ENCODE assay signal across 11 cellular contexts in genomic region chr1:245298781-245299180, GRCh38.
DNase-seq lines count a peak whose midpoint lies in the region; ATAC-seq and TF ChIP-seq lines count a peak whose summit lies in the region.
"Had no signal": no experiment of that assay in that cellular context is flagged by ENCODE, and none has a peak within 500 bp of the region (broad histone marks: within the 10 kb centered on the region; RNA-seq: fewer than 3 reads in every experiment).

No MANE protein-coding gene starts in this region.

- no peak for TF ChIP-seq CTCF in AG04450 (IDR thresholded peaks at IDR 0.05; ENCODE audit: low read depth, low read length)
- TF ChIP-seq CTCF in body of pancreas (IDR thresholded peaks at IDR 0.05) = no peak

- H3K27me3 ChIP-seq in AG04450 (ENCODE audit: control insufficient read depth, insufficient read depth, low read length) (no peaks in the 10 kb centered on the region), body of pancreas (no peaks in the 10 kb centered on the region)
- H3K27me3 ChIP-seq: foreskin keratinocyte had no signal

- TF ChIP-seq POLR2A in body of pancreas (IDR thresholded peaks at IDR 0.05) = peak in 1 of 3 donors; percentile 32

- POLR2A ChIA-PET in AG04450 (lab: Yijun Ruan, JAX) = interaction anchor here (0.5 kb wide), 1 partner anchor 120 kb away, joined by 4 read pairs; no protein-coding TSS in a partner anchor

- peaks cover 21% of the 10 kb centered on the region for H3K4me1 ChIP-seq in body of pancreas
- H3K4me1 ChIP-seq: foreskin keratinocyte had no signal

- peak; percentile 97 for ATAC-seq in body of pancreas
- no peak for ATAC-seq in GM21737 (IDR thresholded peaks at IDR 0.05; ENCODE audit: unreplicated experiment)
- ATAC-seq in HG02885 (IDR thresholded peaks at IDR 0.05; ENCODE audit: poor library complexity, unreplicated experiment) = no peak
- ATAC-seq: foreskin keratinocyte had no signal

- H3K9me3 ChIP-seq in AG04450 (ENCODE audit: control insufficient read depth, insufficient read depth, low read length) (no peaks in the 10 kb centered on the region), body of pancreas (no peaks in the 10 kb centered on the region)

- intact Hi-C loops in body of pancreas (cut with DNase I) = no loop called here

- no peaks in the 10 kb centered on the region for H3K36me3 ChIP-seq in body of pancreas (replicated peaks in 1 of 2; ENCODE audit: insufficient read depth in 1 of 2, low read depth in 2 of 2)

- H3K27ac ChIP-seq in AG04450 (ENCODE audit: low read depth, low read length) = no peak overlapping the region
- H3K27ac ChIP-seq in body of pancreas = peak overlapping the region; percentile 28 to 58 (median 42)
- H3K27ac ChIP-seq: foreskin keratinocyte had no signal

- WGBS in body of pancreas, 2 donors = 23 to 24% methylated on average over 7 to 12 of the region's 12 CpGs

- DNase-seq in AG04450 (ENCODE audit: low read depth, low spot score) (peak; percentile 15), LHCN-M2 (ENCODE audit: low read depth) (peak; percentile 2), body of pancreas (peak; percentile 52 to 82 (median 66)), medulla oblongata (ENCODE audit: extremely low spot score) (peak; percentile 57), cortex of kidney (lab: John Stamatoyannopoulos, UW) (no peak), NCI-H187 (lab: John Stamatoyannopoulos, UW) (no peak)
- DNase-seq: foreskin keratinocyte; GDM1; stimulated activated CD4-positive, alpha-beta T cell treated with anti-CD3 and anti-CD28 coated beads, Interleukin-4, amount 100 ng/mL, for 4 hours had no signal

- CTCF ChIA-PET in AG04450 (lab: Charles Lee) = no interaction called here

- H3K4me3 ChIP-seq in AG04450 (ENCODE audit: low read depth, low read length) (peak overlapping the region; percentile 13; the same call in 1 of the 2 replicates), body of pancreas (no peak overlapping the region)

Comparison
In these comparisons a context has a peak if more than half of its experiments do, and no peak if none do; other contexts are left out.
1. DNase-seq: peak in AG04450 (single experiment), LHCN-M2 (single experiment), body of pancreas (4 of 4) and medulla oblongata (single experiment); none in cortex of kidney (single experiment) and NCI-H187 (0 of 2).